ENCODE assay signal across 8 cellular contexts in the genomic region with DNA sequence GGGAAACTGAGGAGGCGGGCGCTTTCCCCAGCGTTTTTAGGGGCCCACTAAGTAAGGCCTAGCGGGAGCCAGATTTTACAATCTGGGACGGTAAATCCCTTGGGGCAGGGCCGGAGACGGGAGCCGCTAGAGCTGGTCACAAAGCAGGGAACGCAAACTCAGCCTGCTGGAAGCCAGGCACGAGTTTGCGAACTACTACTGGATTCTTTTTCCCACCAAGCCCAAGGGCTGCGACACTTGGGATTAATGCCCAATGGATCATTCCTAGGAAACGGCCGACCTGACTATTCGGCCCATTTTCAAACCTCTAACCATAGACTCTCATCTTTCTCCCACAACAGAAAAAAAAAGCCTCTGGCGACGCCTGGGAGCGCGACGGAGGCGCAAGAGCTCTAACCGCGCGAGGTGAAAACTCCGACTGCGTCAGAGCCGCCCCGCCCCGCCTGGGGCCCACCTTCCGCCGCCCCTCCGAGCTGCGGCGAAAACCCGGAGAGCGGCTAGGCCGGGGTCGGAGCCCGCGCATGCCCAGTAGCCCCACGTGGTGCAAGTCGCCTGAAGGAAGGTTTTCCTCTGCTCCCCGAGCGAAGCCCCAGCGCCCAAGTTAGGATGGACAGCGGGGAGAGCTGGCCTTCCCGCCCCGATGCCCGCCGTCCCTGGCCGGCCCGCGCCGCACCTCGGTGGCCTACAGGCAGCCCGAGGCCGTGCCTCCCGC. TPM values are rescaled to one million over a fixed set of nuclear protein-coding genes. Genes with fewer than 3 reads are reported as not detected.
DNase-seq lines count a peak whose midpoint lies in the region; ATAC-seq and TF ChIP-seq lines count a peak whose summit lies in the region.

No MANE protein-coding gene starts in this region.

- H3K9ac ChIP-seq in colonic mucosa (ENCODE audit: low read depth in 2 of 2, low read length in 2 of 2), result peak overlapping the region; percentile 86 to 97

- peak overlapping the region; percentile 100 for H3K27ac ChIP-seq in colonic mucosa

- intact Hi-C loops in colonic mucosa (cut with DNase I), result loop anchor here (2.0 to 10.0 kb wide), 2 partner anchors 66 to 210 kb away; no protein-coding TSS in a partner anchor

- DNase-seq in AML-193 (lab: John Stamatoyannopoulos, UW) (peak; percentile 85), NCI-H510A treated with DMSO at 0.1 percent for 48 hours (lab: John Stamatoyannopoulos, UW) (peak; percentile 72), colonic mucosa (peak; percentile 93), left lobe of liver (ENCODE audit: low spot score) (peak; percentile 97)
- peak; percentile 97 for DNase-seq in activated CD4-positive, alpha-beta T cell treated with anti-CD3 and anti-CD28 coated beads for 48 hours
- peak; percentile 95 for DNase-seq in stimulated activated CD4-positive, alpha-beta T cell treated with anti-CD3 and anti-CD28 coated beads, Interleukin-1b, Interleukin-23, amount 100 ng/mL, for 48 hours

- peaks cover 6% of the 10 kb centered on the region for H3K4me1 ChIP-seq in colonic mucosa

- H3K36me3 ChIP-seq in colonic mucosa, result no peaks in the 10 kb centered on the region

- peak; percentile 44 for ATAC-seq in GM19043 (IDR thresholded peaks at IDR 0.05; ENCODE audit: low read depth, unreplicated experiment)
- peak; percentile 42 for ATAC-seq in HG03378 (IDR thresholded peaks at IDR 0.05; ENCODE audit: unreplicated experiment)
- peak; percentile 75 for ATAC-seq in left lobe of liver

- TF ChIP-seq CTCF in colonic mucosa (IDR thresholded peaks at IDR 0.05), result no peak

- H3K27me3 ChIP-seq in colonic mucosa, result no peaks in the 10 kb centered on the region

- no peaks in the 10 kb centered on the region for H3K9me3 ChIP-seq in colonic mucosa

- H3K4me3 ChIP-seq in colonic mucosa, result peak overlapping the region; percentile 89

RNA-seq across cellular contexts. Expression of gene SGMS1, which starts 0.6 kb away (rescaled TPM):
- total RNA-seq in colonic mucosa (10 to 100 TPM; 19.4 to 19.5 TPM), left lobe of liver (17.4 TPM)

Comparison
In these comparisons a context has a peak if more than half of its experiments do, and no peak if none do; other contexts are left out.
1. Peak in every context shown above with its lines: DNase-seq, ATAC-seq, H3K4me3 ChIP-seq and H3K27ac ChIP-seq.